ENCODE assay signal across 20 cellular contexts in the genomic region with DNA sequence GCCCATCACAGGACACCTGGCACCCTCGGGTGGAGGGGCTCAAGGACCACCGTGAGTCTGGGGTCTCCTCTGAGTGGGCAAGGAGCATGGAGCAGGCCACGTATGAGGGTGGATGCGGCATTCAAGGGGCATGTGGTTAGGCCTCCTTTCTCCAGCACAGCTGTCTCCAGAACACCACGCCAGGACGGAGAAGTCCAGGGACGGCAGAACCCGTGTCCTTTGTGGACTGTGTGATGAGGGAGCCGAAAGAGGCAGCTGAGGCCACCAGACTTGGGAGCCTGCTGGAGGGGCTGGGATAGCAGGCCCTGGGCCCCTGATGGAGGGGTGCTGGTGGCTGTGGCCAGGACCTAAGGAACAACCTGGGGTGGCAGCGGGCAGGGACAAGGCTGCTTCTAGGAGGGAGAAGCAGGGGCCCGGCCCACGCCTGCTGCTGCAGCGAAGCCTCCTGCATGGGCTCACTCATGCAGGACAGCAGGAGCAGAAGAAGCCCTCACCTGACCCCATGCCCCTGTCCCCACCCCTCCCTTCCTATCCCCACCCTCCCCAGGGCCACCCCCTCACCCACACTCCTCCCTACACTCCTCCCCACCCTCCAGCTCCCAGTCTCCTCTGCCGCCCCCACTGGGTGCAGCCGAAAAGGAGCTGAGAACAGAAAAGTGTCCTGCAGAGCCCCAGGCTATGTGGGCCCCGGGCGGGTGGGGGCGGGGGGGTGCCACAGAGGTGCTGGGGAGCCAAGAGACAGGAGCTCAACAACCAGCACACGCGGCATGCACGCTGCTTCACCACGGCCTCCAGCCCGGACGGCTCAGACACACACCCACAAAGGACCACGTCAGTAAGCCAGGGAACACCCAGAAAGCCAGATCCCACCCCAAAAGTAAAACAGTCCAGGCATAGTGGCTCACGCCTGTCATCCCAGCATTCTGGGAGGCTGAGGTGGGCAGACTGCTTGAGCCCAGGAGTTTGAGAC.
"Had no signal": no experiment of that assay in that cellular context is flagged by ENCODE, and none has a peak within 500 bp of the region (broad histone marks: within the 10 kb centered on the region; RNA-seq: fewer than 3 reads in every experiment).

No MANE protein-coding gene starts in this region.

- H3K27ac ChIP-seq: esophagus squamous epithelium, heart right ventricle, skin epidermis, thoracic aorta, upper lobe of left lung had no signal

- DNase-seq: activated CD4-positive, alpha-beta T cell treated with anti-CD3 and anti-CD28 coated beads, Interleukin-2, amount 50 U/mL, for 1 hour; activated CD4-positive, CD25-positive, alpha-beta regulatory T cell treated with anti-CD3 and anti-CD28 coated beads, Interleukin-2, amount 50 U/mL, for 72 hours; activated CD8-positive, alpha-beta memory T cell treated with anti-CD3 and anti-CD28 coated beads, Interleukin-2, amount 50 U/mL, for 48 hours; activated gamma-delta T cell treated with Interleukin-2 at 50 U/mL for 16 hours; activated T-cell treated with anti-CD3 and anti-CD28 coated beads, Interleukin-2, amount 50 U/mL, for 48 hours; dermis blood vessel endothelial cell; effector memory CD4-positive, alpha-beta T cell; esophagus squamous epithelium; heart right ventricle; mesendoderm; naive thymus-derived CD4-positive, alpha-beta T cell; stimulated activated CD4-positive, alpha-beta T cell treated with anti-CD3 and anti-CD28 coated beads, Interleukin-15, amount 100 ng/mL, for 24 hours; stimulated activated CD4-positive, alpha-beta T cell treated with anti-CD3 and anti-CD28 coated beads, Interleukin-4, amount 100 ng/mL, for 24 hours; T-cell; T1000 had no signal

- H3K4me1 ChIP-seq: upper lobe of left lung had no signal

- ATAC-seq: naive thymus-derived CD4-positive, alpha-beta T cell; stimulated activated effector memory CD8-positive, alpha-beta T cell treated with anti-CD3 and anti-CD28 coated beads, Interleukin-12 subunit alpha, Interleukin-12 subunit beta, amount 100 ng/mL, for 72 hours; T-cell had no signal

- H3K4me1 Mint-ChIP-seq: T-cell had no signal

- H3K27ac Mint-ChIP-seq: activated naive CD8-positive, alpha-beta T cell; naive thymus-derived CD4-positive, alpha-beta T cell; stimulated activated effector memory CD8-positive, alpha-beta T cell treated with anti-CD3 and anti-CD28 coated beads, Interleukin-12 subunit alpha, Interleukin-12 subunit beta, amount 100 ng/mL, for 72 hours; T-cell had no signal

- H3K27me3 ChIP-seq: esophagus squamous epithelium, heart right ventricle, upper lobe of left lung had no signal

- H3K9me3 Mint-ChIP-seq: stimulated activated effector memory CD8-positive, alpha-beta T cell treated with anti-CD3 and anti-CD28 coated beads, Interleukin-12 subunit alpha, Interleukin-12 subunit beta, amount 100 ng/mL, for 72 hours; T-cell had no signal

- H3K4me3 ChIP-seq: esophagus squamous epithelium, heart right ventricle, skin epidermis, thoracic aorta, upper lobe of left lung had no signal

- H3K36me3 ChIP-seq: thoracic aorta had no signal

- H3K4me3 Mint-ChIP-seq: activated naive CD8-positive, alpha-beta T cell; naive thymus-derived CD4-positive, alpha-beta T cell; stimulated activated effector memory CD8-positive, alpha-beta T cell treated with anti-CD3 and anti-CD28 coated beads, Interleukin-12 subunit alpha, Interleukin-12 subunit beta, amount 100 ng/mL, for 72 hours; T-cell had no signal

- H3K9me3 ChIP-seq: esophagus squamous epithelium, thoracic aorta, upper lobe of left lung had no signal

- H3K27me3 Mint-ChIP-seq: activated naive CD8-positive, alpha-beta T cell; naive thymus-derived CD4-positive, alpha-beta T cell; T-cell had no signal
